In the genomic region with DNA sequence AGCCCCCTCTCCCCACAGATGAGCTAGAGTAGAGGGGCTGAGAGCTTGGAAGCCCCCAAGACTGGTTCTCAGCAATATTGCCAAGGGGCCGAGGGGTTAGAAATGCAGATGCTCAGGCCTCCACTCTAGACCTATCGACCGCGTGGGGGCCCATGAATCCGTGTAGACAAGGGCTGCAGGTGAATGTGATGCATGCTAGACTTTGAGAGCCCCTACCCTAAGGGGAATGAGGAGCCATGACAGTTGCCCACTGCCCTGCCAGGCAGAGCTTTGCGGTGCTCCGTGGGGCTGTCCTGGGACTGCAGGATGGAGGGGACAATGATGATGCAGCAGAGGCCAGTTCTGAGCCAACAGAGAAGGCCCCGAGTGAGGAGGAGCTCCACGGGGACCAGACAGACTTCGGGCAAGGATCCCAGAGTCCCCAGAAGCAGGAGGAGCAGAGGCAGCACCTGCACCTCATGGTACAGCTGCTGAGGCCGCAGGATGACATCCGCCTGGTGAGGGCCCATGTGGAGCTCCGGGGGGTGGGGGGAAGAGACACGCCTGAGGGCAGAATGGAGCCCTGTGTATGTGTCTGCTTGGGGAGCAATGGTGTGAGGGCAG, we compare ENCODE assay signal across 1 cellular context.
TF ChIP-seq lines count a peak whose summit lies in the region.

No MANE protein-coding gene starts in this region.

TF ChIP-seq in HepG2, 621 proteins besides CTCF, POLR2A, EP300 and RAD21:
- TF ChIP-seq SMAD1 (CRISPR knock-in tag; IDR thresholded peaks at IDR 0.05; ENCODE audit: borderline replicate concordance, low read depth) (0 out of 2 replicates have a peak, but pooled peaks have one; percentile 28), BCL6 (CRISPR knock-in tag; IDR thresholded peaks at IDR 0.05) (no peak)
